Comparison of ENCODE assay signal across 11 cellular contexts in genomic region chr4:182492456-182492855, GRCh38.
DNase-seq lines count a peak whose midpoint lies in the region; ATAC-seq and TF ChIP-seq lines count a peak whose summit lies in the region.
"Had no signal": no experiment of that assay in that cellular context is flagged by ENCODE, and none has a peak within 500 bp of the region (broad histone marks: within the 10 kb centered on the region; RNA-seq: fewer than 3 reads in every experiment).

No MANE protein-coding gene starts in this region.

- H3K27ac ChIP-seq in tibial nerve, result peak overlapping the region in 3 of 4 donors; percentile 1 to 82 (median 68)
- H3K27ac ChIP-seq: 22Rv1 had no signal

- H3K36me3 Mint-ChIP-seq in activated T-cell treated with anti-CD3 and anti-CD28 coated beads, Interleukin-2, amount 50 U/mL, for 4 hours (ENCODE audit: insufficient read depth), result no peaks in the 10 kb centered on the region

- H3K4me3 Mint-ChIP-seq in activated T-cell treated with anti-CD3 and anti-CD28 coated beads, Interleukin-2, amount 50 U/mL, for 4 hours, result no peak overlapping the region

- WGBS in tibial nerve, 2 donors, result 1 to 2% methylated on average over 3 of the region's 3 CpGs

- TF ChIP-seq POLR2A in tibial nerve (IDR thresholded peaks at IDR 0.05), result no peak

- H3K4me1 Mint-ChIP-seq in activated T-cell treated with anti-CD3 and anti-CD28 coated beads, Interleukin-2, amount 50 U/mL, for 4 hours (ENCODE audit: low read depth), result peaks cover 7% of the 10 kb centered on the region

- no peaks in the 10 kb centered on the region for H3K27me3 Mint-ChIP-seq in activated T-cell treated with anti-CD3 and anti-CD28 coated beads, Interleukin-2, amount 50 U/mL, for 4 hours (ENCODE audit: low read depth)

- no peak for DNase-seq in activated T-cell treated with anti-CD3 and anti-CD28 coated beads, Interleukin-2, amount 50 U/mL, for 4 hours
- no peak for DNase-seq in activated T-cell treated with anti-CD3 and anti-CD28 coated beads for 4 hours
- DNase-seq in dermis blood vessel endothelial cell, result peak; percentile 30
- no peak for DNase-seq in tibial nerve (ENCODE audit: low spot score in 2 of 2)
- DNase-seq in RKO (ENCODE audit: low spot score), result no peak
- no peak for DNase-seq in NOMO-1 treated with dmso at 0.1 percent for 144 hours (lab: John Stamatoyannopoulos, UW; ENCODE audit: unreplicated experiment)
- no peak for DNase-seq in NCI-H187 treated with DMSO at 0.1 percent for 48 hours (lab: John Stamatoyannopoulos, UW)
- DNase-seq: SIG-M5 had no signal

- H3K4me1 ChIP-seq in tibial nerve, result peaks cover 0 to 39% (median 0%) of the 10 kb centered on the region in 4 donors

- peak; percentile 28 to 48 for ATAC-seq in activated T-cell treated with anti-CD3 and anti-CD28 coated beads, Interleukin-2, amount 50 U/mL, for 4 hours
- peak; percentile 70 for ATAC-seq in HG03565 (IDR thresholded peaks at IDR 0.05; ENCODE audit: unreplicated experiment)

- H3K9me3 ChIP-seq in tibial nerve, result no peaks in the 10 kb centered on the region

- H3K4me3 ChIP-seq in tibial nerve, result peak overlapping the region in 2 of 4 donors; percentile 21 to 23
- H3K4me3 ChIP-seq: lung had no signal

- no peaks in the 10 kb centered on the region for H3K27me3 ChIP-seq in tibial nerve

- TF ChIP-seq CTCF in tibial nerve (IDR thresholded peaks at IDR 0.05), result no peak

- H3K36me3 ChIP-seq in tibial nerve, result no peaks in the 10 kb centered on the region

- no peaks in the 10 kb centered on the region for H3K9me3 Mint-ChIP-seq in activated T-cell treated with anti-CD3 and anti-CD28 coated beads, Interleukin-2, amount 50 U/mL, for 4 hours

- no peak for TF ChIP-seq EP300 in tibial nerve (IDR thresholded peaks at IDR 0.05)
